Comparison of ENCODE assay signal across 10 cellular contexts in genomic region chr4:113823291-113823659, GRCh38.
A peak's percentile ranks its signal among the peaks of the same experiment; 100 is the strongest.
DNase-seq lines count a peak whose midpoint lies in the region; ATAC-seq and TF ChIP-seq lines count a peak whose summit lies in the region.
"Had no signal": no experiment of that assay in that cellular context is flagged by ENCODE, and none has a peak within 500 bp of the region (broad histone marks: within the 10 kb centered on the region; RNA-seq: fewer than 3 reads in every experiment).

No MANE protein-coding gene starts in this region.

- H3K36me3 ChIP-seq in OCI-LY3 (replicated peaks; ENCODE audit: low read depth, low read length) (no peaks in the 10 kb centered on the region), H7 (replicated peaks; ENCODE audit: control insufficient read depth, insufficient read depth, low read length) (no peaks in the 10 kb centered on the region)
- H3K36me3 ChIP-seq: cardiac muscle cell had no signal

- H3K27me3 ChIP-seq in OCI-LY3 (ENCODE audit: low read depth, low read length) (peaks cover 48% of the 10 kb centered on the region), H7 (ENCODE audit: control insufficient read depth, insufficient read depth, low read length) (no peaks in the 10 kb centered on the region)
- H3K27me3 ChIP-seq: cardiac muscle cell had no signal

- peaks cover 65% of the 10 kb centered on the region for H3K4me1 Mint-ChIP-seq in activated naive CD4-positive, alpha-beta T cell treated with anti-CD3 and anti-CD28 coated beads, Interleukin-2, amount 50 U/mL, for 24 hours
- H3K4me1 Mint-ChIP-seq in activated naive CD4-positive, alpha-beta T cell treated with anti-CD3 and anti-CD28 coated beads for 36 hours (ENCODE audit: low read depth), result peaks cover 66% of the 10 kb centered on the region
- peaks cover 34% of the 10 kb centered on the region for H3K4me1 Mint-ChIP-seq in stimulated activated memory B cell treated with anti-CD40 and anti-IgM and Interleukin-4, amounts not matched to agents 10 μg/mL and 1 μg/mL and 100 μg/mL, for 72 hours

- H4K20me1 ChIP-seq in OCI-LY3 (ENCODE audit: insufficient read depth, low read length), result no peaks in the 10 kb centered on the region; the same call in 1 of the 2 replicates

- H3K9me3 Mint-ChIP-seq in activated naive CD4-positive, alpha-beta T cell treated with anti-CD3 and anti-CD28 coated beads, Interleukin-2, amount 50 U/mL, for 24 hours, result peaks cover 6% of the 10 kb centered on the region
- H3K9me3 Mint-ChIP-seq in activated naive CD4-positive, alpha-beta T cell treated with anti-CD3 and anti-CD28 coated beads for 36 hours, result no peaks in the 10 kb centered on the region
- no peaks in the 10 kb centered on the region for H3K9me3 Mint-ChIP-seq in stimulated activated memory B cell treated with anti-CD40 and anti-IgM and Interleukin-4, amounts not matched to agents 10 μg/mL and 1 μg/mL and 100 μg/mL, for 72 hours

- TF ChIP-seq CTCF in OCI-LY3 (IDR thresholded peaks at IDR 0.05; ENCODE audit: low read depth, low read length), result no peak

- ATAC-seq in HG02943 (IDR thresholded peaks at IDR 0.05; ENCODE audit: low read depth, unreplicated experiment), result peak; percentile 59
- peak; percentile 81 for ATAC-seq in stimulated activated memory B cell treated with anti-CD40 and anti-IgM and Interleukin-4, amounts not matched to agents 10 μg/mL and 1 μg/mL and 100 μg/mL, for 72 hours

- H3K4me1 ChIP-seq in OCI-LY3 (ENCODE audit: low read length), result peaks cover 49% of the 10 kb centered on the region

- no peaks in the 10 kb centered on the region for H3K36me3 Mint-ChIP-seq in activated naive CD4-positive, alpha-beta T cell treated with anti-CD3 and anti-CD28 coated beads, Interleukin-2, amount 50 U/mL, for 24 hours
- H3K36me3 Mint-ChIP-seq in activated naive CD4-positive, alpha-beta T cell treated with anti-CD3 and anti-CD28 coated beads for 36 hours (ENCODE audit: low read depth), result no peaks in the 10 kb centered on the region
- H3K36me3 Mint-ChIP-seq in stimulated activated memory B cell treated with anti-CD40 and anti-IgM and Interleukin-4, amounts not matched to agents 10 μg/mL and 1 μg/mL and 100 μg/mL, for 72 hours, result no peaks in the 10 kb centered on the region

- H3K4me2 ChIP-seq in OCI-LY3 (ENCODE audit: low read length), result peak overlapping the region; percentile 76

- intact Hi-C loops in activated naive CD4-positive, alpha-beta T cell treated with anti-CD3 and anti-CD28 coated beads for 36 hours (cut with micrococcal nuclease), result loop anchor here (2.0 to 10.0 kb wide), 6 partner anchors 40 to 1088 kb away; no protein-coding TSS in a partner anchor

- H2AFZ ChIP-seq in OCI-LY3 (ENCODE audit: low read depth, low read length), result no peak overlapping the region

- H3K27ac ChIP-seq in OCI-LY3 (ENCODE audit: low read length), result peak overlapping the region; percentile 44
- H3K27ac ChIP-seq: cardiac muscle cell had no signal

- no peaks in the 10 kb centered on the region for H3K9me3 ChIP-seq in OCI-LY3 (ENCODE audit: insufficient read depth, low read length)

- no peaks in the 10 kb centered on the region for H3K79me2 ChIP-seq in OCI-LY3 (ENCODE audit: low read length)

- DNase-seq in activated naive CD4-positive, alpha-beta T cell treated with anti-CD3 and anti-CD28 coated beads for 36 hours, result no peak
- DNase-seq in H7, result no peak
- DNase-seq in G401 (ENCODE audit: low spot score), result no peak
- DNase-seq in NCI-H1048 (lab: John Stamatoyannopoulos, UW), result no peak
- DNase-seq: stimulated activated CD4-positive, alpha-beta T cell treated with anti-CD3 and anti-CD28 coated beads, Interleukin-2, amount 100 ng/mL, for 24 hours had no signal

- in situ Hi-C loops in G401 (cut with HindIII; ENCODE audit: low sequenced_read_pairs), result no loop called here

- H3K9ac ChIP-seq in OCI-LY3 (ENCODE audit: low read length), result no peak overlapping the region

- CTCF ChIA-PET in activated naive CD4-positive, alpha-beta T cell treated with anti-CD3 and anti-CD28 coated beads for 36 hours (lab: Charles Lee), result no interaction called here

- H3K27me3 Mint-ChIP-seq in activated naive CD4-positive, alpha-beta T cell treated with anti-CD3 and anti-CD28 coated beads, Interleukin-2, amount 50 U/mL, for 24 hours, result no peaks in the 10 kb centered on the region
- no peaks in the 10 kb centered on the region for H3K27me3 Mint-ChIP-seq in activated naive CD4-positive, alpha-beta T cell treated with anti-CD3 and anti-CD28 coated beads for 36 hours (ENCODE audit: low read depth)
- H3K27me3 Mint-ChIP-seq in stimulated activated memory B cell treated with anti-CD40 and anti-IgM and Interleukin-4, amounts not matched to agents 10 μg/mL and 1 μg/mL and 100 μg/mL, for 72 hours, result no peaks in the 10 kb centered on the region

- H3K27ac Mint-ChIP-seq in activated naive CD4-positive, alpha-beta T cell treated with anti-CD3 and anti-CD28 coated beads, Interleukin-2, amount 50 U/mL, for 24 hours, result peak overlapping the region; percentile 31
- no peak overlapping the region for H3K27ac Mint-ChIP-seq in activated naive CD4-positive, alpha-beta T cell treated with anti-CD3 and anti-CD28 coated beads for 36 hours
- H3K27ac Mint-ChIP-seq in stimulated activated memory B cell treated with anti-CD40 and anti-IgM and Interleukin-4, amounts not matched to agents 10 μg/mL and 1 μg/mL and 100 μg/mL, for 72 hours, result no peak overlapping the region

- peak overlapping the region; percentile 48 for H3K4me3 ChIP-seq in OCI-LY3 (ENCODE audit: low read length)
- H3K4me3 ChIP-seq in H7 (ENCODE audit: insufficient read depth, low read depth, low read length), result no peak overlapping the region
- H3K4me3 ChIP-seq: cardiac muscle cell had no signal

- no peak overlapping the region for H3K4me3 Mint-ChIP-seq in activated naive CD4-positive, alpha-beta T cell treated with anti-CD3 and anti-CD28 coated beads, Interleukin-2, amount 50 U/mL, for 24 hours
- no peak overlapping the region for H3K4me3 Mint-ChIP-seq in activated naive CD4-positive, alpha-beta T cell treated with anti-CD3 and anti-CD28 coated beads for 36 hours
- H3K4me3 Mint-ChIP-seq in stimulated activated memory B cell treated with anti-CD40 and anti-IgM and Interleukin-4, amounts not matched to agents 10 μg/mL and 1 μg/mL and 100 μg/mL, for 72 hours, result no peak overlapping the region
